In genomic region chr16:1090620-1091587, GRCh38 we compare ENCODE assay signal across 1 cellular context.
TF ChIP-seq lines count a peak whose summit lies in the region.

No MANE protein-coding gene starts in this region.

TF ChIP-seq in HepG2, 621 proteins besides CTCF, POLR2A, EP300 and RAD21 (continued from another document and continues in another):
- TF ChIP-seq ZNF770 (CRISPR knock-in tag; IDR thresholded peaks at IDR 0.05) (peak; percentile 78; the same call in 1 of the 2 replicates), KMT2B (CRISPR knock-in tag; IDR thresholded peaks at IDR 0.05) (0 out of 2 replicates have a peak, but pooled peaks have one; percentile 46), ETV5 (CRISPR knock-in tag; IDR thresholded peaks at IDR 0.05; ENCODE audit: borderline replicate concordance) (peak; percentile 78), ZNF614 (CRISPR knock-in tag; IDR thresholded peaks at IDR 0.05; ENCODE audit: borderline replicate concordance) (peak; percentile 64), ZNF556 (CRISPR knock-in tag; IDR thresholded peaks at IDR 0.05; ENCODE audit: borderline replicate concordance) (0 out of 2 replicates have a peak, but pooled peaks have one; percentile 5), TFAP4 (IDR thresholded peaks at IDR 0.05; ENCODE audit: borderline replicate concordance, low read depth) (peak; percentile 82; the same call in 1 of the 2 replicates), ZNF687 (CRISPR knock-in tag; IDR thresholded peaks at IDR 0.05) (peak; percentile 90), HMG20B (CRISPR knock-in tag; conservative IDR thresholded peaks at IDR 0.05) (0 out of 2 replicates have a peak, but pooled peaks have one; percentile 40), UBTF (CRISPR knock-in tag; IDR thresholded peaks at IDR 0.05) (peak; percentile 3; the same call in 1 of the 2 replicates), USF2 (IDR thresholded peaks at IDR 0.05; ENCODE audit: low read depth, low read length) (peak; percentile 22; the same call in 1 of the 2 replicates), USF2 (CRISPR knock-in tag; IDR thresholded peaks at IDR 0.05; ENCODE audit: borderline replicate concordance) (peak; percentile 72), SOX6 (IDR thresholded peaks at IDR 0.05) (no peak), SOX6 (CRISPR knock-in tag; IDR thresholded peaks at IDR 0.05) (peak; percentile 36; the same call in 1 of the 2 replicates), ZNF329 (CRISPR knock-in tag; IDR thresholded peaks at IDR 0.05; ENCODE audit: low read depth) (0 out of 2 replicates have a peak, but pooled peaks have one; percentile 33), THAP11 (CRISPR knock-in tag; IDR thresholded peaks at IDR 0.05) (peak; percentile 58; the same call in 1 of the 2 replicates), HIVEP1 (CRISPR knock-in tag; IDR thresholded peaks at IDR 0.05) (no peak), RBM22 (optimal IDR thresholded peaks at IDR 0.05; ENCODE audit: low read length) (no peak), ZNF337 (CRISPR knock-in tag; IDR thresholded peaks at IDR 0.05; ENCODE audit: borderline replicate concordance, low read depth) (no peak), POLR2G (IDR thresholded peaks at IDR 0.05; ENCODE audit: low read depth, low read length) (peak; percentile 54; the same call in 1 of the 2 replicates), ZBTB26 (CRISPR knock-in tag; IDR thresholded peaks at IDR 0.05; ENCODE audit: borderline replicate concordance) (0 out of 2 replicates have a peak, but pooled peaks have one; percentile 14), ZFX (CRISPR knock-in tag; IDR thresholded peaks at IDR 0.05; ENCODE audit: low read depth) (peak; percentile 68; the same call in 1 of the 2 replicates), SPEN (CRISPR knock-in tag; IDR thresholded peaks at IDR 0.05; ENCODE audit: low read depth) (peak; percentile 20), ARNT (IDR thresholded peaks at IDR 0.05) (no peak), ATF6 (CRISPR knock-in tag; conservative IDR thresholded peaks at IDR 0.05) (no peak), ZNF563 (CRISPR knock-in tag; IDR thresholded peaks at IDR 0.05) (no peak), HIC2 (CRISPR knock-in tag; IDR thresholded peaks at IDR 0.05; ENCODE audit: low read depth) (peak; percentile 70; the same call in 1 of the 2 replicates), ZNF788 (CRISPR knock-in tag; IDR thresholded peaks at IDR 0.05; ENCODE audit: borderline replicate concordance) (peak; percentile 61; the same call in 1 of the 2 replicates), ZBTB7B (CRISPR knock-in tag; IDR thresholded peaks at IDR 0.05) (peak; percentile 71), ZBTB33 (CRISPR knock-in tag; IDR thresholded peaks at IDR 0.05) (peak; percentile 4; the same call in 1 of the 2 replicates), EED (CRISPR knock-in tag; IDR thresholded peaks at IDR 0.05) (0 out of 2 replicates have a peak, but pooled peaks have one; percentile 10), TGIF2 (CRISPR knock-in tag; IDR thresholded peaks at IDR 0.05) (0 out of 2 replicates have a peak, but pooled peaks have one; percentile 41), HOXA5 (CRISPR knock-in tag; IDR thresholded peaks at IDR 0.05) (0 out of 2 replicates have a peak, but pooled peaks have one; percentile 36), ZBTB25 (CRISPR knock-in tag; IDR thresholded peaks at IDR 0.05) (peak; percentile 35; the same call in 1 of the 2 replicates), CBX5 (CRISPR knock-in tag; IDR thresholded peaks at IDR 0.05; ENCODE audit: borderline replicate concordance) (peak; percentile 30; the same call in 1 of the 2 replicates), TBP (CRISPR knock-in tag; IDR thresholded peaks at IDR 0.05) (no peak), ZBTB8A (CRISPR knock-in tag; IDR thresholded peaks at IDR 0.05; ENCODE audit: borderline replicate concordance, low read depth) (no peak), CHD2 (IDR thresholded peaks at IDR 0.05; ENCODE audit: low read depth, low read length) (peak; percentile 69; the same call in 1 of the 2 replicates), RBAK (CRISPR knock-in tag; IDR thresholded peaks at IDR 0.05) (no peak), HDAC1 (CRISPR knock-in tag; IDR thresholded peaks at IDR 0.05) (peak; percentile 69)
